Comparison of ENCODE assay signal across 12 cellular contexts in the genomic region with DNA sequence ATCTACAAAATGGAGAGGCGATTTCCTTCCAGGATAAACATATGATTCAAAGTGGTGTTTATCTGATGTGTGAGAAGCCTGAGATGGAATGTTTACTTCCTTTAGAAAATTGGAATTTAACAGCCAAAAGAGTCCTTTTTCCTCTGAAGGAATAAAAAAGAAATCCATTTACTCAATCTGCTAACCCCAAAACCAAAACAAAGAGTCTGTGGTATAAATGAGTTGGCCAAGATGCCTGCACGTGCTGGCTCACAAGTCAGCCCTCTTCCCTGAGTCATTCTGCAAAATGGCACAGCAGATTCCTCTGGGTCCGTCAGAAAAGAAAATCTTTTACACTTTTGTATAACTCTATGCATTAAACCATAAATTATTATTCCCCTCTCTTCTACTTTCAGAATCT.
DNase-seq lines count a peak whose midpoint lies in the region; ATAC-seq, FAIRE-seq and TF ChIP-seq lines count a peak whose summit lies in the region.
"Had no signal": no experiment of that assay in that cellular context is flagged by ENCODE, and none has a peak within 500 bp of the region (broad histone marks: within the 10 kb centered on the region; RNA-seq: fewer than 3 reads in every experiment).

No MANE protein-coding gene starts in this region.

- no peak for FAIRE-seq in GM12878 (lab: Jason Lieb, UNC)

- CTCF ChIA-PET in GM12878 (lab: Yijun Ruan, JAX) = no interaction called here

- no peak overlapping the region for H2AFZ ChIP-seq in GM12878 (ENCODE audit: control insufficient read depth, low read depth, low read length)

- no peaks in the 10 kb centered on the region for H3K27me3 ChIP-seq in GM12878 (replicated peaks in 1 of 2; ENCODE audit: control insufficient read depth in 2 of 2, insufficient read depth in 2 of 2, low read length in 1 of 2)
- peaks cover 3% of the 10 kb centered on the region for H3K27me3 ChIP-seq in effector memory CD4-positive, alpha-beta T cell (replicated peaks; ENCODE audit: control insufficient read depth, insufficient read depth, low read length, poor library complexity, severe bottlenecking)
- H3K27me3 ChIP-seq: body of pancreas, Peyer's patch had no signal

- H3K27ac ChIP-seq in GM12878 (ENCODE audit: control insufficient read depth, insufficient read depth) = no peak overlapping the region
- no peak overlapping the region for H3K27ac ChIP-seq in effector memory CD4-positive, alpha-beta T cell (ENCODE audit: insufficient read depth, low read length, poor library complexity, severe bottlenecking)
- H3K27ac ChIP-seq: body of pancreas, Peyer's patch had no signal

- peaks cover 7% of the 10 kb centered on the region; the same call in 1 of the 2 replicates for H3K79me2 ChIP-seq in GM12878 (ENCODE audit: control insufficient read depth, insufficient read depth, low read length)

- BruUV-seq in GM12878 (replicated peaks; lab: Mats Ljungman, UMichigan) = no TSS peak

- in situ Hi-C loops in GM12878 (cut with MboI) = no loop called here

- TF ChIP-seq CTCF in GM12878 (IDR thresholded peaks at IDR 0.05 in 2 of 3, conservative IDR thresholded peaks at IDR 0.05 in 1 of 3; ENCODE audit: control insufficient read depth in 2 of 3, extremely low read depth in 1 of 3, insufficient read depth in 1 of 3, low read depth in 3 of 3, low read length in 3 of 3) = no peak

- peaks cover 35% of the 10 kb centered on the region for H3K4me1 ChIP-seq in GM12878 (ENCODE audit: control insufficient read depth, insufficient read depth, low read length)
- H3K4me1 ChIP-seq in effector memory CD4-positive, alpha-beta T cell (ENCODE audit: control insufficient read depth, insufficient read depth, low read length, poor library complexity, severe bottlenecking) = no peaks in the 10 kb centered on the region

- no peaks in the 10 kb centered on the region for H4K20me1 ChIP-seq in GM12878 (ENCODE audit: control insufficient read depth, insufficient read depth)

- peak overlapping the region; percentile 18; the same call in 1 of the 2 replicates for H3K4me2 ChIP-seq in GM12878 (ENCODE audit: control insufficient read depth, insufficient read depth)

- H3K9ac ChIP-seq in GM12878 (ENCODE audit: control insufficient read depth, insufficient read depth, low read length) = no peak overlapping the region

- intact Hi-C loops in GM12878 (cut with micrococcal nuclease; ENCODE audit: unreplicated experiment) = no loop called here
- intact Hi-C loops in posterior vena cava (cut with DNase I) = no loop called here

- H3K4me3 ChIP-seq in GM12878 = no peak overlapping the region
- H3K4me3 ChIP-seq in effector memory CD4-positive, alpha-beta T cell (ENCODE audit: insufficient read depth, low read depth, low read length, poor library complexity, severe bottlenecking) = no peak overlapping the region
- H3K4me3 ChIP-seq: body of pancreas, Peyer's patch, skin epidermis had no signal

- TF ChIP-seq POLR2A in GM12878 (IDR thresholded peaks at IDR 0.05; ENCODE audit: low read depth, low read length) = no peak

- 57% methylated on average over 3 of the region's 3 CpGs for WGBS in GM12878 (ENCODE audit: insufficient coverage, insufficient replicate concordance, low lambda C conversion rate, missing lambda C conversion rate)

- DNase-seq in AML-193 (lab: John Stamatoyannopoulos, UW) (peak; percentile 13 to 18), HT1080 (ENCODE audit: low read depth) (peak; percentile 77), GM12878 (ENCODE audit: low read depth, low spot score) (no peak), posterior vena cava (ENCODE audit: low spot score) (peak; percentile 81), GOT3 (lab: John Stamatoyannopoulos, UW) (no peak)
- no peak for DNase-seq in stimulated activated CD4-positive, alpha-beta T cell treated with anti-CD3 and anti-CD28 coated beads, Interleukin-2, amount 100 ng/mL, for 48 hours
- no peak for DNase-seq in effector memory CD4-positive, alpha-beta T cell
- DNase-seq: body of pancreas, H7, Peyer's patch had no signal

- TF ChIP-seq RAD21 in GM12878 (IDR thresholded peaks at IDR 0.05; ENCODE audit: insufficient read depth, low read depth, low read length) = no peak

- H3K9me3 ChIP-seq in GM12878 (replicated peaks; ENCODE audit: control insufficient read depth, insufficient read depth, low read length) = peaks cover 4% of the 10 kb centered on the region; the same call in 2 of the 3 replicates
- H3K9me3 ChIP-seq in effector memory CD4-positive, alpha-beta T cell (ENCODE audit: control insufficient read depth, low read length) = no peaks in the 10 kb centered on the region
- H3K9me3 ChIP-seq: body of pancreas, Peyer's patch had no signal

- SMC1A ChIA-PET in GM12878 (lab: Charles Lee; ENCODE audit: uncharacterized antibody, unreplicated experiment) = interaction anchor here (0.9 to 4.2 kb wide), 8 partner anchors 10 to 343 kb away, joined by 3 to 23 read pairs (median 8); no protein-coding TSS in a partner anchor

- POLR2A ChIA-PET in GM12878 (lab: Charles Lee) = interaction anchor here (1.0 kb wide), 1 partner anchor 116 kb away, joined by 3 read pairs; no protein-coding TSS in a partner anchor

- RAD21 ChIA-PET in GM12878 (lab: Charles Lee; ENCODE audit: unreplicated experiment) = interaction anchor here (0.7 to 3.0 kb wide), 4 partner anchors 14 to 86 kb away, joined by 3 to 9 read pairs (median 4); no protein-coding TSS in a partner anchor

- no peak for TF ChIP-seq EP300 in GM12878 (IDR thresholded peaks at IDR 0.05; ENCODE audit: borderline replicate concordance in 1 of 2, control insufficient read depth in 1 of 2, low read depth in 2 of 2, low read length in 2 of 2)

- 0 out of 3 replicates have a peak, but pooled peaks have one; percentile 5 for ATAC-seq in GM12878
- no peak for ATAC-seq in HG02973 (IDR thresholded peaks at IDR 0.05; ENCODE audit: unreplicated experiment)
- ATAC-seq: body of pancreas had no signal

- H3K36me3 ChIP-seq in GM12878 (ENCODE audit: control insufficient read depth in 2 of 2, insufficient read depth in 2 of 2, low read length in 1 of 2) = peaks cover 0 to 2% of the 10 kb centered on the region in 2 experiments; a peak in 2 of 4 replicates
- no peaks in the 10 kb centered on the region for H3K36me3 ChIP-seq in effector memory CD4-positive, alpha-beta T cell (ENCODE audit: control insufficient read depth, insufficient read depth, low read length)
- H3K36me3 ChIP-seq: Peyer's patch had no signal

TF ChIP-seq in GM12878, 131 proteins besides CTCF, POLR2A, EP300 and RAD21 (continues in another document):
- TF ChIP-seq NBN (IDR thresholded peaks at IDR 0.05) (no peak), PML (IDR thresholded peaks at IDR 0.05; ENCODE audit: low read length) (no peak), CREM (IDR thresholded peaks at IDR 0.05; ENCODE audit: low read depth) (no peak), JUND (IDR thresholded peaks at IDR 0.05; ENCODE audit: low read depth, low read length) (no peak), RCOR1 (conservative IDR thresholded peaks at IDR 0.05; ENCODE audit: low read depth, low read length) (no peak), BCL11A (IDR thresholded peaks at IDR 0.05; ENCODE audit: low read depth, low read length) (no peak), ZSCAN29 (IDR thresholded peaks at IDR 0.05) (no peak), HDGF (IDR thresholded peaks at IDR 0.05) (no peak), MEF2A (IDR thresholded peaks at IDR 0.05; ENCODE audit: insufficient read depth, low read depth, low read length) (no peak), CHD4 (IDR thresholded peaks at IDR 0.05) (no peak), LARP7 (IDR thresholded peaks at IDR 0.05) (no peak), IKZF1 (conservative IDR thresholded peaks at IDR 0.05) (peak; percentile 19; the same call in 1 of the 2 replicates), BRCA1 (IDR thresholded peaks at IDR 0.05; ENCODE audit: low read depth, low read length) (no peak), SUPT20H (IDR thresholded peaks at IDR 0.05; ENCODE audit: borderline replicate concordance, control insufficient read depth, low read depth, low read length) (no peak), POLR2AphosphoS5 (IDR thresholded peaks at IDR 0.05; ENCODE audit: low read length) (no peak), TCF12 (IDR thresholded peaks at IDR 0.05; ENCODE audit: low read depth, low read length) (no peak), HCFC1 (IDR thresholded peaks at IDR 0.05; ENCODE audit: low read length) (no peak), KLF5 (IDR thresholded peaks at IDR 0.05; ENCODE audit: partially characterized antibody) (no peak), SRF (IDR thresholded peaks at IDR 0.05; ENCODE audit: low read depth in 2 of 2, low read length in 2 of 2) (no peak), MXI1 (IDR thresholded peaks at IDR 0.05; ENCODE audit: low read depth, low read length) (no peak), RUNX3 (IDR thresholded peaks at IDR 0.05; ENCODE audit: low read length) (peak; percentile 74), MTA2 (IDR thresholded peaks at IDR 0.05; ENCODE audit: low read depth) (no peak), SMC3 (IDR thresholded peaks at IDR 0.05; ENCODE audit: borderline replicate concordance, low read length) (no peak), PAX8 (IDR thresholded peaks at IDR 0.05) (no peak), BACH1 (IDR thresholded peaks at IDR 0.05; ENCODE audit: borderline replicate concordance) (no peak), EZH2 (IDR thresholded peaks at IDR 0.05; ENCODE audit: borderline replicate concordance, control insufficient read depth, low read depth, low read length) (no peak), YY1 (IDR thresholded peaks at IDR 0.05; ENCODE audit: low read depth, low read length) (0 out of 2 replicates have a peak, but pooled peaks have one; percentile 10)
- TF ChIP-seq, protein P1, sequence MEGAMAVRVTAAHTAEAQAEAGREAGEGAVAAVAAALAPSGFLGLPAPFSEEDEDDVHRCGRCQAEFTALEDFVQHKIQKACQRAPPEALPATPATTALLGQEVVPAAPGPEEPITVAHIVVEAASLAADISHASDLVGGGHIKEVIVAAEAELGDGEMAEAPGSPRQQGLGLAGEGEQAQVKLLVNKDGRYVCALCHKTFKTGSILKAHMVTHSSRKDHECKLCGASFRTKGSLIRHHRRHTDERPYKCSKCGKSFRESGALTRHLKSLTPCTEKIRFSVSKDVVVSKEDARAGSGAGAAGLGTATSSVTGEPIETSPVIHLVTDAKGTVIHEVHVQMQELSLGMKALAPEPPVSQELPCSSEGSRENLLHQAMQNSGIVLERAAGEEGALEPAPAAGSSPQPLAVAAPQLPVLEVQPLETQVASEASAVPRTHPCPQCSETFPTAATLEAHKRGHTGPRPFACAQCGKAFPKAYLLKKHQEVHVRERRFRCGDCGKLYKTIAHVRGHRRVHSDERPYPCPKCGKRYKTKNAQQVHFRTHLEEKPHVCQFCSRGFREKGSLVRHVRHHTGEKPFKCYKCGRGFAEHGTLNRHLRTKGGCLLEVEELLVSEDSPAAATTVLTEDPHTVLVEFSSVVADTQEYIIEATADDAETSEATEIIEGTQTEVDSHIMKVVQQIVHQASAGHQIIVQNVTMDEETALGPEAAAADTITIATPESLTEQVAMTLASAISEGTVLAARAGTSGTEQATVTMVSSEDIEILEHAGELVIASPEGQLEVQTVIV (IDR thresholded peaks at IDR 0.05; ENCODE audit: borderline replicate concordance, partially characterized antibody) = no peak

Comparison
In these comparisons a context has a peak if more than half of its experiments do, and no peak if none do; other contexts are left out.
1. DNase-seq: peak in AML-193 (2 of 2), HT1080 (single experiment) and posterior vena cava (single experiment); none in GM12878 (single experiment), stimulated activated CD4-positive, alpha-beta T cell treated with anti-CD3 and anti-CD28 coated beads, Interleukin-2, amount 100 ng/mL, for 48 hours (0 of 2), GOT3 (single experiment) and effector memory CD4-positive, alpha-beta T cell (0 of 3).